ENCODE assay signal across 1 cellular context in genomic region chr2:177618270-177619253, GRCh38.
TF ChIP-seq lines count a peak whose summit lies in the region.

No MANE protein-coding gene starts in this region.

TF ChIP-seq in K562, 482 proteins besides CTCF, POLR2A, EP300 and RAD21 (continued from another document and continues in another):
- no peak for TF ChIP-seq MYC (IDR thresholded peaks at IDR 0.05; ENCODE audit: low read depth, low read length)
- peak; percentile 83; the same call in 1 of the 2 replicates for TF ChIP-seq MYC (CRISPR knock-in tag; IDR thresholded peaks at IDR 0.05; ENCODE audit: borderline replicate concordance, low read depth)
- no peak for TF ChIP-seq HNRNPH1 (optimal IDR thresholded peaks at IDR 0.05; ENCODE audit: low read depth, low read length)
- TF ChIP-seq RBM14 (IDR thresholded peaks at IDR 0.05; ENCODE audit: borderline replicate concordance, insufficient read depth, low read depth, low read length), result no peak
- peak; percentile 76; the same call in 1 of the 2 replicates for TF ChIP-seq THAP12 (CRISPR knock-in tag; IDR thresholded peaks at IDR 0.05)
- no peak for TF ChIP-seq RFX7 (CRISPR knock-in tag; IDR thresholded peaks at IDR 0.05)
- peak; percentile 77 for TF ChIP-seq RBBP5 (IDR thresholded peaks at IDR 0.05; ENCODE audit: borderline replicate concordance, insufficient read depth, low read length, poor library complexity, severe bottlenecking)
- TF ChIP-seq CBX3 (IDR thresholded peaks at IDR 0.05; ENCODE audit: borderline replicate concordance in 1 of 2, low read length in 2 of 2), result no peak
- no peak for TF ChIP-seq KLF16 (IDR thresholded peaks at IDR 0.05)
- TF ChIP-seq EWSR1 (IDR thresholded peaks at IDR 0.05; ENCODE audit: borderline replicate concordance, low read depth, partially characterized antibody), result no peak
- no peak for TF ChIP-seq ZNF274 (IDR thresholded peaks at IDR 0.05; ENCODE audit: borderline replicate concordance, low read depth, low read length)
- 0 out of 2 replicates have a peak, but pooled peaks have one; percentile 26 for TF ChIP-seq GATAD2A (IDR thresholded peaks at IDR 0.05)
- TF ChIP-seq SMARCA5 (IDR thresholded peaks at IDR 0.05), result no peak
- no peak for TF ChIP-seq ZNF398 (CRISPR knock-in tag; IDR thresholded peaks at IDR 0.05)
- TF ChIP-seq MAFG (tag; conservative IDR thresholded peaks at IDR 0.05), result no peak
- TF ChIP-seq GABPB2 (CRISPR knock-in tag; conservative IDR thresholded peaks at IDR 0.05), result no peak
- TF ChIP-seq TRIM24 (IDR thresholded peaks at IDR 0.05), result no peak; a peak in 1 of 4 replicates
- no peak for TF ChIP-seq NCOA1 (IDR thresholded peaks at IDR 0.05; ENCODE audit: low read depth)
- TF ChIP-seq ZNF23 (CRISPR knock-in tag; IDR thresholded peaks at IDR 0.05), result no peak
- no peak for TF ChIP-seq ZNF431 (CRISPR knock-in tag; IDR thresholded peaks at IDR 0.05)
- peak; percentile 75 for TF ChIP-seq L3MBTL2 (IDR thresholded peaks at IDR 0.05)
- TF ChIP-seq ZNF518B (CRISPR knock-in tag; IDR thresholded peaks at IDR 0.05), result no peak
- TF ChIP-seq KAT8 (IDR thresholded peaks at IDR 0.05; ENCODE audit: low read depth), result no peak
- TF ChIP-seq STAG1 (CRISPR knock-in tag; IDR thresholded peaks at IDR 0.05; ENCODE audit: borderline replicate concordance), result no peak
- TF ChIP-seq CLOCK (CRISPR knock-in tag; IDR thresholded peaks at IDR 0.05; ENCODE audit: borderline replicate concordance), result no peak
- no peak for TF ChIP-seq KLF10 (CRISPR knock-in tag; IDR thresholded peaks at IDR 0.05)
- no peak for TF ChIP-seq OTX1 (CRISPR knock-in tag; IDR thresholded peaks at IDR 0.05)
- no peak for TF ChIP-seq ZNF224 (CRISPR knock-in tag; IDR thresholded peaks at IDR 0.05)
- no peak for TF ChIP-seq ELK3 (CRISPR knock-in tag; IDR thresholded peaks at IDR 0.05)
- TF ChIP-seq MED1 (CRISPR knock-in tag; IDR thresholded peaks at IDR 0.05; ENCODE audit: borderline replicate concordance), result no peak
- TF ChIP-seq HIVEP1 (CRISPR knock-in tag; IDR thresholded peaks at IDR 0.05), result no peak
- TF ChIP-seq PTBP1 (IDR thresholded peaks at IDR 0.05; ENCODE audit: low read depth, low read length), result no peak
- TF ChIP-seq ZNF277 (CRISPR knock-in tag; IDR thresholded peaks at IDR 0.05; ENCODE audit: borderline replicate concordance), result no peak
- TF ChIP-seq ETV6 (IDR thresholded peaks at IDR 0.05; ENCODE audit: borderline replicate concordance in 1 of 2, low read depth in 2 of 2, low read length in 1 of 2), result no peak
- no peak for TF ChIP-seq ETV6 (CRISPR knock-in tag; IDR thresholded peaks at IDR 0.05; ENCODE audit: borderline replicate concordance)
- no peak for TF ChIP-seq YBX1 (IDR thresholded peaks at IDR 0.05)
- no peak for TF ChIP-seq PYGO2 (tag; IDR thresholded peaks at IDR 0.05)
- TF ChIP-seq ATF4 (CRISPR knock-in tag; IDR thresholded peaks at IDR 0.05), result peak; percentile 73
- TF ChIP-seq DACH1 (IDR thresholded peaks at IDR 0.05; ENCODE audit: partially characterized antibody), result no peak
- no peak for TF ChIP-seq NCOR1 (IDR thresholded peaks at IDR 0.05)
- TF ChIP-seq SMARCE1 (IDR thresholded peaks at IDR 0.05), result no peak
- 0 out of 2 replicates have a peak, but pooled peaks have one; percentile 56 for TF ChIP-seq ZBED1 (IDR thresholded peaks at IDR 0.05)
- TF ChIP-seq E2F1 (CRISPR knock-in tag; IDR thresholded peaks at IDR 0.05), result 0 out of 2 replicates have a peak, but pooled peaks have one; percentile 62
- 0 out of 4 replicates have a peak, but pooled peaks of 1 of the 2 experiments have one; percentile 63 for TF ChIP-seq MLX (CRISPR knock-in tag; conservative IDR thresholded peaks at IDR 0.05)
- peak; percentile 79; the same call in 1 of the 2 replicates for TF ChIP-seq MYNN (IDR thresholded peaks at IDR 0.05)
- TF ChIP-seq MYNN (CRISPR knock-in tag; IDR thresholded peaks at IDR 0.05), result no peak
- peak; percentile 42; the same call in 1 of the 2 replicates for TF ChIP-seq KLF13 (tag; IDR thresholded peaks at IDR 0.05; ENCODE audit: borderline replicate concordance, low read depth)
- peak; percentile 78 for TF ChIP-seq ZNF511 (CRISPR knock-in tag; IDR thresholded peaks at IDR 0.05)
- TF ChIP-seq XRCC3 (IDR thresholded peaks at IDR 0.05), result no peak
- TF ChIP-seq PTTG1 (tag; IDR thresholded peaks at IDR 0.05; ENCODE audit: low read depth), result no peak
- no peak for TF ChIP-seq RBM34 (IDR thresholded peaks at IDR 0.05; ENCODE audit: borderline replicate concordance, insufficient read depth, low read length)
- TF ChIP-seq GABPA (tag; conservative IDR thresholded peaks at IDR 0.05; ENCODE audit: low read depth), result peak; percentile 98
